1 cellular context compared by ENCODE assay signal in the genomic region with DNA sequence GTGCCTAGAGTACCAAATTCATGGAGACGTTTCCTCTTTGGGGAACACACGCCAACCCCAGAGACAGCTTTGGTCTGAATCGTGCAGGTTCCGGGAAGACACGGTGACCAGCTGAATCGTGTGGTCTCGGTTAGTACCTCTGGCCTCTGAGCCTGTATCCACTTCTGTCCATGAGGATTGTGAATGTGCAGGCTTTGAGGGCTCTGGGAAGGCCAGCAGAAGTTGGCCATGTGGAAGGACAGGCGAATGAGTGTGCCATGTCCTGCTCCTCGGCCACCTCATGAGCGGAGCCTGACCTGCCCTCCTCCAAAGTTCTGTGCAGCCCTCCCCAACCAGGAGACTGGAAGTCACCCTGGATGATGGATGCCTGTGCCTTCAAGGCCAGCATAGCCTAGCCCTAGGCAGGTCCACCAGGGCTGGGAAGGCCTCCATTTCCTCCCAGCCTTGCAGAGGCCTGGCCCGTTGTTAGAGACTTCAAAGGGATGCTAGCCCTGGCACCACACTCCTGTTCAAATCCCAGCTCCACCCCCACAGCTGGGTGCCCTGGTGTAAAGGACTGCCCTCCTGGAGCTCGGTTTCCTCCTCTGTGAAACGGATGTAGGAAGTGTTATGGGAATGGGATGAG.
TF ChIP-seq lines count a peak whose summit lies in the region.

No MANE protein-coding gene starts in this region.

TF ChIP-seq in HepG2, 621 proteins besides CTCF, POLR2A, EP300 and RAD21 (continued from another document and continues in another):
- TF ChIP-seq HNRNPLL (IDR thresholded peaks at IDR 0.05; ENCODE audit: low read depth, low read length, poor library complexity, severe bottlenecking) (no peak), ZNF451 (CRISPR knock-in tag; IDR thresholded peaks at IDR 0.05) (peak; percentile 67; the same call in 1 of the 2 replicates), GATAD1 (CRISPR knock-in tag; IDR thresholded peaks at IDR 0.05) (0 out of 2 replicates have a peak, but pooled peaks have one; percentile 15), NR2F1 (CRISPR knock-in tag; IDR thresholded peaks at IDR 0.05) (0 out of 4 replicates have a peak, but pooled peaks of 1 of the 2 experiments have one; percentile 13), ZBTB21 (CRISPR knock-in tag; IDR thresholded peaks at IDR 0.05) (no peak; the same call in 1 of the 2 replicates), ZNF468 (CRISPR knock-in tag; IDR thresholded peaks at IDR 0.05) (0 out of 2 replicates have a peak, but pooled peaks have one; percentile 83), ZNF274 (CRISPR knock-in tag; IDR thresholded peaks at IDR 0.05) (0 out of 2 replicates have a peak, but pooled peaks have one; percentile 6), ZNF746 (CRISPR knock-in tag; IDR thresholded peaks at IDR 0.05) (no peak), TAF1 (CRISPR knock-in tag; IDR thresholded peaks at IDR 0.05) (peak; percentile 45), DMAP1 (CRISPR knock-in tag; IDR thresholded peaks at IDR 0.05) (peak; percentile 59; the same call in 1 of the 2 replicates), ZSCAN21 (CRISPR knock-in tag; IDR thresholded peaks at IDR 0.05; ENCODE audit: borderline replicate concordance) (0 out of 2 replicates have a peak, but pooled peaks have one; percentile 22), HIVEP1 (CRISPR knock-in tag; IDR thresholded peaks at IDR 0.05) (0 out of 2 replicates have a peak, but pooled peaks have one; percentile 49), ZBTB8A (CRISPR knock-in tag; IDR thresholded peaks at IDR 0.05; ENCODE audit: borderline replicate concordance, low read depth) (no peak), ZNF44 (CRISPR knock-in tag; IDR thresholded peaks at IDR 0.05) (no peak), WIZ (CRISPR knock-in tag; IDR thresholded peaks at IDR 0.05) (no peak), ZNF292 (CRISPR knock-in tag; IDR thresholded peaks at IDR 0.05; ENCODE audit: borderline replicate concordance, low read depth) (0 out of 2 replicates have a peak, but pooled peaks have one; percentile 26), ZBTB38 (CRISPR knock-in tag; IDR thresholded peaks at IDR 0.05) (peak; percentile 32; the same call in 1 of the 2 replicates), GABPB1 (CRISPR knock-in tag; IDR thresholded peaks at IDR 0.05) (peak; percentile 35; the same call in 1 of the 2 replicates), NR2C2 (CRISPR knock-in tag; IDR thresholded peaks at IDR 0.05; ENCODE audit: borderline replicate concordance) (0 out of 2 replicates have a peak, but pooled peaks have one; percentile 12), ZNF768 (CRISPR knock-in tag; IDR thresholded peaks at IDR 0.05) (peak; percentile 22; the same call in 1 of the 2 replicates), ZNF891 (CRISPR knock-in tag; IDR thresholded peaks at IDR 0.05) (peak; percentile 54; the same call in 1 of the 2 replicates), AHR (CRISPR knock-in tag; IDR thresholded peaks at IDR 0.05) (peak; percentile 75; the same call in 1 of the 2 replicates), ZNF616 (CRISPR knock-in tag; IDR thresholded peaks at IDR 0.05; ENCODE audit: low read depth) (0 out of 2 replicates have a peak, but pooled peaks have one; percentile 15), HNRNPL (IDR thresholded peaks at IDR 0.05; ENCODE audit: low read depth, low read length) (0 out of 2 replicates have a peak, but pooled peaks have one; percentile 49), ATF7 (IDR thresholded peaks at IDR 0.05) (no peak), ATF7 (CRISPR knock-in tag; IDR thresholded peaks at IDR 0.05) (peak; percentile 47; the same call in 1 of the 2 replicates), SAP130 (CRISPR knock-in tag; IDR thresholded peaks at IDR 0.05; ENCODE audit: low read depth) (peak; percentile 10; the same call in 1 of the 2 replicates), SIX4 (CRISPR knock-in tag; IDR thresholded peaks at IDR 0.05) (0 out of 2 replicates have a peak, but pooled peaks have one; percentile 31)
- TF ChIP-seq, protein P1, sequence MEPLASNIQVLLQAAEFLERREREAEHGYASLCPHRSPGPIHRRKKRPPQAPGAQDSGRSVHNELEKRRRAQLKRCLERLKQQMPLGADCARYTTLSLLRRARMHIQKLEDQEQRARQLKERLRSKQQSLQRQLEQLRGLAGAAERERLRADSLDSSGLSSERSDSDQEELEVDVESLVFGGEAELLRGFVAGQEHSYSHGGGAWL (CRISPR knock-in tag; IDR thresholded peaks at IDR 0.05): peak; percentile 48; the same call in 1 of the 2 replicates
- TF ChIP-seq, protein P2, sequence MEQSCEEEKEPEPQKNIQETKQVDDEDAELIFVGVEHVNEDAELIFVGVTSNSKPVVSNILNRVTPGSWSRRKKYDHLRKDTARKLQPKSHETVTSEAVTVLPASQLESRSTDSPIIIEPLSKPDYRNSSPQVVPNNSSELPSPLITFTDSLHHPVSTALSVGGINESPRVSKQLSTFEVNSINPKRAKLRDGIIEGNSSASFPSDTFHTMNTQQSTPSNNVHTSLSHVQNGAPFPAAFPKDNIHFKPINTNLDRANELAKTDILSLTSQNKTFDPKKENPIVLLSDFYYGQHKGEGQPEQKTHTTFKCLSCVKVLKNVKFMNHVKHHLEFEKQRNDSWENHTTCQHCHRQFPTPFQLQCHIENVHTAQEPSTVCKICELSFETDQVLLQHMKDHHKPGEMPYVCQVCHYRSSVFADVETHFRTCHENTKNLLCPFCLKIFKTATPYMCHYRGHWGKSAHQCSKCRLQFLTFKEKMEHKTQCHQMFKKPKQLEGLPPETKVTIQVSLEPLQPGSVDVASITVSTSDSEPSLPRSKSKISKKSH (CRISPR knock-in tag; IDR thresholded peaks at IDR 0.05; ENCODE audit: borderline replicate concordance): peak; percentile 79; the same call in 1 of the 2 replicates
- TF ChIP-seq, protein P3, sequence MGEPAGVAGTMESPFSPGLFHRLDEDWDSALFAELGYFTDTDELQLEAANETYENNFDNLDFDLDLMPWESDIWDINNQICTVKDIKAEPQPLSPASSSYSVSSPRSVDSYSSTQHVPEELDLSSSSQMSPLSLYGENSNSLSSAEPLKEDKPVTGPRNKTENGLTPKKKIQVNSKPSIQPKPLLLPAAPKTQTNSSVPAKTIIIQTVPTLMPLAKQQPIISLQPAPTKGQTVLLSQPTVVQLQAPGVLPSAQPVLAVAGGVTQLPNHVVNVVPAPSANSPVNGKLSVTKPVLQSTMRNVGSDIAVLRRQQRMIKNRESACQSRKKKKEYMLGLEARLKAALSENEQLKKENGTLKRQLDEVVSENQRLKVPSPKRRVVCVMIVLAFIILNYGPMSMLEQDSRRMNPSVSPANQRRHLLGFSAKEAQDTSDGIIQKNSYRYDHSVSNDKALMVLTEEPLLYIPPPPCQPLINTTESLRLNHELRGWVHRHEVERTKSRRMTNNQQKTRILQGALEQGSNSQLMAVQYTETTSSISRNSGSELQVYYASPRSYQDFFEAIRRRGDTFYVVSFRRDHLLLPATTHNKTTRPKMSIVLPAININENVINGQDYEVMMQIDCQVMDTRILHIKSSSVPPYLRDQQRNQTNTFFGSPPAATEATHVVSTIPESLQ (CRISPR knock-in tag; conservative IDR thresholded peaks at IDR 0.05): no peak
- TF ChIP-seq, protein P4, sequence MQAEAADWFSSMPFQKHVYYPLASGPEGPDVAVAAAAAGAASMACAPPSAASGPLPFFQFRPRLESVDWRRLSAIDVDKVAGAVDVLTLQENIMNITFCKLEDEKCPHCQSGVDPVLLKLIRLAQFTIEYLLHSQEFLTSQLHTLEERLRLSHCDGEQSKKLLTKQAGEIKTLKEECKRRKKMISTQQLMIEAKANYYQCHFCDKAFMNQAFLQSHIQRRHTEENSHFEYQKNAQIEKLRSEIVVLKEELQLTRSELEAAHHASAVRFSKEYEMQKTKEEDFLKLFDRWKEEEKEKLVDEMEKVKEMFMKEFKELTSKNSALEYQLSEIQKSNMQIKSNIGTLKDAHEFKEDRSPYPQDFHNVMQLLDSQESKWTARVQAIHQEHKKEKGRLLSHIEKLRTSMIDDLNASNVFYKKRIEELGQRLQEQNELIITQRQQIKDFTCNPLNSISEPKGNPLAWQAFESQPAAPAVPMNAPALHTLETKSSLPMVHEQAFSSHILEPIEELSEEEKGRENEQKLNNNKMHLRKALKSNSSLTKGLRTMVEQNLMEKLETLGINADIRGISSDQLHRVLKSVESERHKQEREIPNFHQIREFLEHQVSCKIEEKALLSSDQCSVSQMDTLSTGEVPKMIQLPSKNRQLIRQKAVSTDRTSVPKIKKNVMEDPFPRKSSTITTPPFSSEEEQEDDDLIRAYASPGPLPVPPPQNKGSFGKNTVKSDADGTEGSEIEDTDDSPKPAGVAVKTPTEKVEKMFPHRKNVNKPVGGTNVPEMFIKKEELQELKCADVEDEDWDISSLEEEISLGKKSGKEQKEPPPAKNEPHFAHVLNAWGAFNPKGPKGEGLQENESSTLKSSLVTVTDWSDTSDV (CRISPR knock-in tag; IDR thresholded peaks at IDR 0.05): 0 out of 2 replicates have a peak, but pooled peaks have one; percentile 3
- TF ChIP-seq, protein P5, sequence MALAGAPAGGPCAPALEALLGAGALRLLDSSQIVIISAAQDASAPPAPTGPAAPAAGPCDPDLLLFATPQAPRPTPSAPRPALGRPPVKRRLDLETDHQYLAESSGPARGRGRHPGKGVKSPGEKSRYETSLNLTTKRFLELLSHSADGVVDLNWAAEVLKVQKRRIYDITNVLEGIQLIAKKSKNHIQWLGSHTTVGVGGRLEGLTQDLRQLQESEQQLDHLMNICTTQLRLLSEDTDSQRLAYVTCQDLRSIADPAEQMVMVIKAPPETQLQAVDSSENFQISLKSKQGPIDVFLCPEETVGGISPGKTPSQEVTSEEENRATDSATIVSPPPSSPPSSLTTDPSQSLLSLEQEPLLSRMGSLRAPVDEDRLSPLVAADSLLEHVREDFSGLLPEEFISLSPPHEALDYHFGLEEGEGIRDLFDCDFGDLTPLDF (CRISPR knock-in tag; IDR thresholded peaks at IDR 0.05): no peak
- TF ChIP-seq, protein P6, sequence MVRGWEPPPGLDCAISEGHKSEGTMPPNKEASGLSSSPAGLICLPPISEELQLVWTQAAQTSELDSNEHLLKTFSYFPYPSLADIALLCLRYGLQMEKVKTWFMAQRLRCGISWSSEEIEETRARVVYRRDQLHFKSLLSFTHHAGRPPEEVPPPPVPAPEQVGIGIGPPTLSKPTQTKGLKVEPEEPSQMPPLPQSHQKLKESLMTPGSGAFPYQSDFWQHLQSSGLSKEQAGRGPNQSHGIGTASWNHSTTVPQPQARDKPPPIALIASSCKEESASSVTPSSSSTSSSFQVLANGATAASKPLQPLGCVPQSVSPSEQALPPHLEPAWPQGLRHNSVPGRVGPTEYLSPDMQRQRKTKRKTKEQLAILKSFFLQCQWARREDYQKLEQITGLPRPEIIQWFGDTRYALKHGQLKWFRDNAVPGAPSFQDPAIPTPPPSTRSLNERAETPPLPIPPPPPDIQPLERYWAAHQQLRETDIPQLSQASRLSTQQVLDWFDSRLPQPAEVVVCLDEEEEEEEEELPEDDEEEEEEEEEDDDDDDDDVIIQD (CRISPR knock-in tag; IDR thresholded peaks at IDR 0.05; ENCODE audit: low read depth): 0 out of 2 replicates have a peak, but pooled peaks have one; percentile 22
- TF ChIP-seq, protein P7, sequence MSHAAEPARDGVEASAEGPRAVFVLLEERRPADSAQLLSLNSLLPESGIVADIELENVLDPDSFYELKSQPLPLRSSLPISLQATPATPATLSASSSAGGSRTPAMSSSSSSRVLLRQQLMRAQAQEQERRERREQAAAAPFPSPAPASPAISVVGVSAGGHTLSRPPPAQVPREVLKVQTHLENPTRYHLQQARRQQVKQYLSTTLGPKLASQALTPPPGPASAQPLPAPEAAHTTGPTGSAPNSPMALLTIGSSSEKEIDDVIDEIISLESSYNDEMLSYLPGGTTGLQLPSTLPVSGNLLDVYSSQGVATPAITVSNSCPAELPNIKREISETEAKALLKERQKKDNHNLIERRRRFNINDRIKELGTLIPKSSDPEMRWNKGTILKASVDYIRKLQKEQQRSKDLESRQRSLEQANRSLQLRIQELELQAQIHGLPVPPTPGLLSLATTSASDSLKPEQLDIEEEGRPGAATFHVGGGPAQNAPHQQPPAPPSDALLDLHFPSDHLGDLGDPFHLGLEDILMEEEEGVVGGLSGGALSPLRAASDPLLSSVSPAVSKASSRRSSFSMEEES (CRISPR knock-in tag; IDR thresholded peaks at IDR 0.05): no peak
- TF ChIP-seq, protein P8, sequence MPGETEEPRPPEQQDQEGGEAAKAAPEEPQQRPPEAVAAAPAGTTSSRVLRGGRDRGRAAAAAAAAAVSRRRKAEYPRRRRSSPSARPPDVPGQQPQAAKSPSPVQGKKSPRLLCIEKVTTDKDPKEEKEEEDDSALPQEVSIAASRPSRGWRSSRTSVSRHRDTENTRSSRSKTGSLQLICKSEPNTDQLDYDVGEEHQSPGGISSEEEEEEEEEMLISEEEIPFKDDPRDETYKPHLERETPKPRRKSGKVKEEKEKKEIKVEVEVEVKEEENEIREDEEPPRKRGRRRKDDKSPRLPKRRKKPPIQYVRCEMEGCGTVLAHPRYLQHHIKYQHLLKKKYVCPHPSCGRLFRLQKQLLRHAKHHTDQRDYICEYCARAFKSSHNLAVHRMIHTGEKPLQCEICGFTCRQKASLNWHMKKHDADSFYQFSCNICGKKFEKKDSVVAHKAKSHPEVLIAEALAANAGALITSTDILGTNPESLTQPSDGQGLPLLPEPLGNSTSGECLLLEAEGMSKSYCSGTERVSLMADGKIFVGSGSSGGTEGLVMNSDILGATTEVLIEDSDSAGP (CRISPR knock-in tag; IDR thresholded peaks at IDR 0.05; ENCODE audit: borderline replicate concordance): peak; percentile 83; the same call in 1 of the 2 replicates
- TF ChIP-seq, protein P9, sequence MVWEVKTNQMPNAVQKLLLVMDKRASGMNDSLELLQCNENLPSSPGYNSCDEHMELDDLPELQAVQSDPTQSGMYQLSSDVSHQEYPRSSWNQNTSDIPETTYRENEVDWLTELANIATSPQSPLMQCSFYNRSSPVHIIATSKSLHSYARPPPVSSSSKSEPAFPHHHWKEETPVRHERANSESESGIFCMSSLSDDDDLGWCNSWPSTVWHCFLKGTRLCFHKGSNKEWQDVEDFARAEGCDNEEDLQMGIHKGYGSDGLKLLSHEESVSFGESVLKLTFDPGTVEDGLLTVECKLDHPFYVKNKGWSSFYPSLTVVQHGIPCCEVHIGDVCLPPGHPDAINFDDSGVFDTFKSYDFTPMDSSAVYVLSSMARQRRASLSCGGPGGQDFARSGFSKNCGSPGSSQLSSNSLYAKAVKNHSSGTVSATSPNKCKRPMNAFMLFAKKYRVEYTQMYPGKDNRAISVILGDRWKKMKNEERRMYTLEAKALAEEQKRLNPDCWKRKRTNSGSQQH (CRISPR knock-in tag; IDR thresholded peaks at IDR 0.05; ENCODE audit: low read depth): 0 out of 2 replicates have a peak, but pooled peaks have one; percentile 19
- TF ChIP-seq, protein P10, sequence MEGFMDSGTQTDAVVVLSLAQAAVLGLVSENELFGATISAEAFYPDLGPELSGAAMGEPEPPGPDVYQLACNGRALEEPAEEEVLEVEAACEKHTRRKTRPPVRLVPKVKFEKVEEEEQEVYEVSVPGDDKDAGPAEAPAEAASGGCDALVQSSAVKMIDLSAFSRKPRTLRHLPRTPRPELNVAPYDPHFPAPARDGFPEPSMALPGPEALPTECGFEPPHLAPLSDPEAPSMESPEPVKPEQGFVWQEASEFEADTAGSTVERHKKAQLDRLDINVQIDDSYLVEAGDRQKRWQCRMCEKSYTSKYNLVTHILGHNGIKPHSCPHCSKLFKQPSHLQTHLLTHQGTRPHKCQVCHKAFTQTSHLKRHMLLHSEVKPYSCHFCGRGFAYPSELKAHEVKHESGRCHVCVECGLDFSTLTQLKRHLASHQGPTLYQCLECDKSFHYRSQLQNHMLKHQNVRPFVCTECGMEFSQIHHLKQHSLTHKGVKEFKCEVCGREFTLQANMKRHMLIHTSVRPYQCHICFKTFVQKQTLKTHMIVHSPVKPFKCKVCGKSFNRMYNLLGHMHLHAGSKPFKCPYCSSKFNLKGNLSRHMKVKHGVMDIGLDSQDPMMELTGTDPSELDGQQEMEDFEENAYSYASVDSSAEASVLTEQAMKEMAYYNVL (CRISPR knock-in tag; IDR thresholded peaks at IDR 0.05; ENCODE audit: borderline replicate concordance): 0 out of 2 replicates have a peak, but pooled peaks have one; percentile 44
